16 cellular contexts compared by ENCODE assay signal in genomic region chr4:74950200-74950599, GRCh38. TPM values are rescaled to one million over a fixed set of nuclear protein-coding genes. Genes with fewer than 3 reads are reported as not detected.
"Had no signal": no experiment of that assay in that cellular context is flagged by ENCODE, and none has a peak within 500 bp of the region (broad histone marks: within the 10 kb centered on the region; RNA-seq: fewer than 3 reads in every experiment).

No MANE protein-coding gene starts in this region.

- H3K4me1 ChIP-seq: esophagus squamous epithelium, right lobe of liver, suprapubic skin had no signal

- H3K27me3 ChIP-seq: esophagus squamous epithelium, pancreas, right lobe of liver, suprapubic skin, tibial artery had no signal

- H3K27ac ChIP-seq: esophagus squamous epithelium, pancreas, right lobe of liver, suprapubic skin, tibial artery had no signal

- DNase-seq: effector memory CD8-positive, alpha-beta T cell; esophagus squamous epithelium; foreskin fibroblast; hippocampal formation; mesendoderm; naive B cell; occipital lobe; pancreas; right lobe of liver; stimulated activated CD4-positive, alpha-beta T cell treated with anti-CD3 and anti-CD28 coated beads, Interleukin-4, amount 100 ng/mL, for 1 hour; stimulated activated CD8-positive, alpha-beta memory T cell treated with anti-CD3 and anti-CD28 coated beads, Interleukin-4, amount 100 ng/mL, for 48 hours; stimulated activated naive CD8-positive, alpha-beta T cell treated with anti-CD3 and anti-CD28 coated beads, Interleukin-15, Interleukin-2, amounts not matched to agents 100 U/mL and 50 U/mL, for 24 hours; tibial artery had no signal

- H3K9me3 ChIP-seq: esophagus squamous epithelium, pancreas, right lobe of liver, suprapubic skin, tibial artery had no signal

- H3K4me3 ChIP-seq: esophagus squamous epithelium, pancreas, right lobe of liver, suprapubic skin, tibial artery had no signal

- H3K36me3 ChIP-seq: esophagus squamous epithelium, pancreas, right lobe of liver, suprapubic skin, tibial artery had no signal

- ATAC-seq: effector memory CD8-positive, alpha-beta T cell; pancreas; right lobe of liver; stimulated activated effector memory CD8-positive, alpha-beta T cell treated with anti-CD3 and anti-CD28 coated beads, Interleukin-12 subunit alpha, Interleukin-12 subunit beta, amount 100 ng/mL, for 72 hours; stimulated activated naive CD8-positive, alpha-beta T cell treated with anti-CD3 and anti-CD28 coated beads, Interleukin-15, Interleukin-2, amounts not matched to agents 100 U/mL and 50 U/mL, for 24 hours had no signal

RNA-seq across cellular contexts. Expression of gene PARM1, which starts 17.3 kb away (rescaled TPM):
- total RNA-seq: lung microvascular endothelial cell had no signal
